8 cellular contexts compared by ENCODE assay signal in genomic region chr1:150575518-150576366, GRCh38. TPM values are rescaled to one million over a fixed set of nuclear protein-coding genes. Genes with fewer than 3 reads are reported as not detected.
DNase-seq lines count a peak whose midpoint lies in the region; FAIRE-seq and TF ChIP-seq lines count a peak whose summit lies in the region.

No MANE protein-coding gene starts in this region.

- 3% methylated on average over 1 of the region's 1 CpG for WGBS in prostate gland

- H3K4me1 ChIP-seq in OCI-LY1 (ENCODE audit: insufficient read depth, low read length, severe bottlenecking) (peaks cover 66% of the 10 kb centered on the region), prostate gland (replicated peaks) (peaks cover 9% of the 10 kb centered on the region)

- peaks cover 81% of the 10 kb centered on the region for H3K36me3 ChIP-seq in OCI-LY1 (ENCODE audit: insufficient read depth, low read length)
- no peaks in the 10 kb centered on the region for H3K36me3 ChIP-seq in prostate gland

- H3K9ac ChIP-seq in OCI-LY1 (ENCODE audit: low read length), result peak overlapping the region; percentile 95

- no peak for FAIRE-seq in H54 (lab: Jason Lieb, UNC)

- 0 out of 2 replicates have a peak, but pooled peaks cover 5% of the 10 kb centered on the region for H4K20me1 ChIP-seq in OCI-LY1 (ENCODE audit: insufficient read depth, low read length)

- DNase-seq in epithelial cell of proximal tubule (ENCODE audit: low read depth) (no peak), prostate gland (ENCODE audit: low spot score) (no peak), H54 (ENCODE audit: insufficient read length, low spot score) (no peak), COLO668 (lab: John Stamatoyannopoulos, UW; ENCODE audit: unreplicated experiment) (no peak), D341Med (ENCODE audit: low spot score) (no peak)
- no peak for DNase-seq in activated CD8-positive, alpha-beta memory T cell treated with anti-CD3 and anti-CD28 coated beads, Interleukin-2, amount 50 U/mL, for 4 hours

- H3K27ac ChIP-seq in OCI-LY1 (ENCODE audit: low read depth, low read length, poor library complexity, severe bottlenecking) (peak overlapping the region; percentile 99), prostate gland (peak overlapping the region; percentile 98 to 100)

- TF ChIP-seq POLR2A in prostate gland (IDR thresholded peaks at IDR 0.05) (peak; percentile 31), H54 (IDR thresholded peaks at IDR 0.05; ENCODE audit: low read depth, low read length) (no peak)

- TF ChIP-seq CTCF in OCI-LY1 (IDR thresholded peaks at IDR 0.05; ENCODE audit: low read length) (no peak), epithelial cell of proximal tubule (conservative IDR thresholded peaks at IDR 0.05; ENCODE audit: low read depth, low read length) (no peak), prostate gland (IDR thresholded peaks at IDR 0.05) (no peak)

- peaks cover 52% of the 10 kb centered on the region for H3K79me2 ChIP-seq in OCI-LY1 (ENCODE audit: insufficient read depth, low read length)

- peaks cover 10% of the 10 kb centered on the region; the same call in 1 of the 2 replicates for H3F3A ChIP-seq in OCI-LY1 (ENCODE audit: insufficient read depth, low read length)

- H3K4me2 ChIP-seq in OCI-LY1 (ENCODE audit: low read length), result peak overlapping the region; percentile 94

- H3K9me3 ChIP-seq in OCI-LY1 (ENCODE audit: low read length) (no peaks in the 10 kb centered on the region), prostate gland (no peaks in the 10 kb centered on the region)

- H3K4me3 ChIP-seq in GM08714 (ENCODE audit: low read length), result peak overlapping the region; percentile 93
- peak overlapping the region; percentile 93 for H3K4me3 ChIP-seq in OCI-LY1 (ENCODE audit: low read depth, low read length, poor library complexity, severe bottlenecking)
- H3K4me3 ChIP-seq in epithelial cell of proximal tubule (ENCODE audit: low read depth, low read length), result peak overlapping the region; percentile 76
- peak overlapping the region; percentile 88 to 93 for H3K4me3 ChIP-seq in prostate gland

- H2AFZ ChIP-seq in OCI-LY1 (ENCODE audit: low read length), result no peak overlapping the region

- intact Hi-C loops in prostate gland (cut with DNase I), result loop anchor here (5.0 kb wide), 1 partner anchor 52 kb away; the partner anchor contains the start of gene ENSA

- no peaks in the 10 kb centered on the region for H3K9me2 ChIP-seq in OCI-LY1 (ENCODE audit: low read depth, low read length)

- H3K27me3 ChIP-seq in OCI-LY1 (ENCODE audit: insufficient read depth, low read length), result no peaks in the 10 kb centered on the region
- H3K27me3 ChIP-seq in prostate gland (replicated peaks; ENCODE audit: insufficient read depth), result no peaks in the 10 kb centered on the region

RNA-seq across cellular contexts. Expression of gene MCL1, which starts 3.7 kb away (rescaled TPM):
- total RNA-seq in epithelial cell of proximal tubule (144 and 162 TPM in 2 replicates), prostate gland (100 to 1,000 TPM; 161 to 168 TPM)

RNA-seq across cellular contexts. Expression of gene ADAMTSL4, which starts 26.5 kb away (rescaled TPM):
- total RNA-seq in epithelial cell of proximal tubule (0.80 and 7.3 TPM in 2 replicates), prostate gland (1 to 10 TPM; 3.7 to 9.7 TPM)

RNA-seq across cellular contexts. Expression of gene ENSA, which starts 53.7 kb away (rescaled TPM):
- 159 and 225 TPM in 2 replicates for total RNA-seq in epithelial cell of proximal tubule
- total RNA-seq in prostate gland, result 100 to 1,000 TPM; 133 to 201 TPM
